7 cellular contexts compared by ENCODE assay signal in genomic region chr4:151774324-151774723, GRCh38.
"Had no signal": no experiment of that assay in that cellular context is flagged by ENCODE, and none has a peak within 500 bp of the region (broad histone marks: within the 10 kb centered on the region; RNA-seq: fewer than 3 reads in every experiment).

No MANE protein-coding gene starts in this region.

- H2AFZ ChIP-seq: GM23338 had no signal

- H3K4me3 ChIP-seq: GM23338 had no signal

- ATAC-seq: GM23338 had no signal

- FAIRE-seq: H1, H54, HTR-8/SVneo had no signal

- H3K4me2 ChIP-seq: GM23338 had no signal

- DNase-seq: H9, HCEC 1CT, KG1 had no signal
